Comparison of ENCODE assay signal across 8 cellular contexts in the genomic region with DNA sequence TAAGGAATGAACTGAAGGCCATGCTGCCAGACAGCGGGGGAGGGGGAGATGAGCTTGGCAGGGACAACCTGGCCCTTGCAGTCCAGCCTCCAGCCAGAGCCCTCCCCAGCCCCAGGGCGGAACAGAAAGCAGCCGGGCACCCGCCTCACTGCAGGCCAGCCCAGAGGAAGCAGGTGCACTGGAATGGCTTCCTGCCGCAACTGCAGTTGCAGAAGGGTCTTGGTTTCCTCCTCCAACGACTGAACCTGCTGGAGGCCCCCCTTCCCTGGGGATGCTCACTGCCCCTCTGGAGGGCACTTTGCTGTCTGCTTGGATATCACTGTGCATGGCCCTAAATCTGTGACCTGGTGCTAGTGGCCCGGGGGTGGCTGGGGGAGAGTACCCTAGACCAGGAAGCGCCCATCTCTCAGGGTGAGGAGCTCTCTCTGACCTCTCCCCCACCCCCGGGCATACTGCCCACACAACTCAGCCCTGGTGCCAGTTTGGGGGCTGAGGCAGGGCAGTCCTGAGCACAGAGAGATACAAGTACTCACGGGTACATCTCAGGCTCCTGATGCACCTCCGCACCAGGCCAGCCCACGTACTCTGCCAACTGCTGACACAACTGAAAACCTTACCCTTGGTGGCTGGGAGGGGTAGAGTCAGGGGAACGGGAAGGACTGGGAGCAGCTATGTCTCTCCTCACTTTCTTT. TPM values are rescaled to one million over a fixed set of nuclear protein-coding genes. Genes with fewer than 3 reads are reported as not detected.
DNase-seq lines count a peak whose midpoint lies in the region; ATAC-seq and TF ChIP-seq lines count a peak whose summit lies in the region.

No MANE protein-coding gene starts in this region.

- no peaks in the 10 kb centered on the region for H3K36me3 ChIP-seq in testis (ENCODE audit: low read depth, missing control alignments)

- H3K4me1 Mint-ChIP-seq in IgD-negative memory B cell (peaks cover 30 to 49% (median 40%) of the 10 kb centered on the region in 3 donors), progenitor cell of endocrine pancreas (ENCODE audit: low read depth) (peaks cover 18% of the 10 kb centered on the region)

- H3K4me1 ChIP-seq in testis = peaks cover 40% of the 10 kb centered on the region

- no peaks in the 10 kb centered on the region for H3K27me3 Mint-ChIP-seq in IgD-negative memory B cell
- no peaks in the 10 kb centered on the region for H3K27me3 Mint-ChIP-seq in progenitor cell of endocrine pancreas

- ATAC-seq in HG03139 (IDR thresholded peaks at IDR 0.05; ENCODE audit: unreplicated experiment) = no peak

- H3K9me3 Mint-ChIP-seq in IgD-negative memory B cell (no peaks in the 10 kb centered on the region), progenitor cell of endocrine pancreas (ENCODE audit: low read depth) (no peaks in the 10 kb centered on the region)

- no peak for TF ChIP-seq CTCF in testis (IDR thresholded peaks at IDR 0.05)
- TF ChIP-seq CTCF in progenitor cell of endocrine pancreas (IDR thresholded peaks at IDR 0.05; ENCODE audit: unreplicated experiment) = no peak

- WGBS in testis, 2 donors = 29 to 33% methylated on average over 6 to 13 of the region's 13 CpGs

- DNase-seq in GDM1 (lab: John Stamatoyannopoulos, UW) = peak; percentile 82
- peak; percentile 41 for DNase-seq in activated naive CD4-positive, alpha-beta T cell treated with anti-CD3 and anti-CD28 coated beads, Interleukin-2, amount 50 U/mL, for 16 hours
- peak; percentile 35 for DNase-seq in left kidney (ENCODE audit: low read depth, low spot score)
- DNase-seq in testis = peak; percentile 70
- no peak for DNase-seq in progenitor cell of endocrine pancreas (ENCODE audit: low spot score, unreplicated experiment)
- DNase-seq in 8988T = no peak

- peaks cover 1% of the 10 kb centered on the region for H3K36me3 Mint-ChIP-seq in IgD-negative memory B cell
- H3K36me3 Mint-ChIP-seq in progenitor cell of endocrine pancreas (ENCODE audit: insufficient read depth) = peaks cover 2% of the 10 kb centered on the region

- no peaks in the 10 kb centered on the region for H3K27me3 ChIP-seq in testis

- H3K27ac Mint-ChIP-seq in IgD-negative memory B cell (peak overlapping the region; percentile 93 to 97 (median 93)), progenitor cell of endocrine pancreas (no peak overlapping the region)

- peak overlapping the region; percentile 92 to 98 (median 95) for H3K4me3 Mint-ChIP-seq in IgD-negative memory B cell
- H3K4me3 Mint-ChIP-seq in progenitor cell of endocrine pancreas (ENCODE audit: low read depth) = no peak overlapping the region

- intact Hi-C loops in testis (cut with DNase I; ENCODE audit: low total_unique reads) = no loop called here

- no peaks in the 10 kb centered on the region for H3K9me3 ChIP-seq in testis

- no peak overlapping the region for H3K4me3 ChIP-seq in testis

- H3K27ac ChIP-seq in testis = peak overlapping the region; percentile 50 to 64

- no peak for TF ChIP-seq POLR2A in testis (IDR thresholded peaks at IDR 0.05)

RNA-seq across cellular contexts. Expression of a gene that starts 41.1 kb away (rescaled TPM):
- polyA plus RNA-seq in IgD-negative memory B cell = 39.6 TPM
- total RNA-seq in testis = 100 to 1,000 TPM in 1 of 2 donors, 10 to 100 TPM in 1; 91.1 to 154 TPM
- polyA plus RNA-seq in testis (ENCODE audit: insufficient read depth, low read depth, low replicate concordance) = 89.1 TPM
- 75.7 and 77.1 TPM in 2 replicates for total RNA-seq in progenitor cell of endocrine pancreas

Comparison
In these comparisons a context has a peak if more than half of its experiments do, and no peak if none do; other contexts are left out.
1. DNase-seq: peak in GDM1 (single experiment), activated naive CD4-positive, alpha-beta T cell treated with anti-CD3 and anti-CD28 coated beads, Interleukin-2, amount 50 U/mL, for 16 hours (single experiment), left kidney (single experiment) and testis (single experiment); none in progenitor cell of endocrine pancreas (single experiment) and 8988T (single experiment).